ENCODE assay signal across 22 cellular contexts in the genomic region with DNA sequence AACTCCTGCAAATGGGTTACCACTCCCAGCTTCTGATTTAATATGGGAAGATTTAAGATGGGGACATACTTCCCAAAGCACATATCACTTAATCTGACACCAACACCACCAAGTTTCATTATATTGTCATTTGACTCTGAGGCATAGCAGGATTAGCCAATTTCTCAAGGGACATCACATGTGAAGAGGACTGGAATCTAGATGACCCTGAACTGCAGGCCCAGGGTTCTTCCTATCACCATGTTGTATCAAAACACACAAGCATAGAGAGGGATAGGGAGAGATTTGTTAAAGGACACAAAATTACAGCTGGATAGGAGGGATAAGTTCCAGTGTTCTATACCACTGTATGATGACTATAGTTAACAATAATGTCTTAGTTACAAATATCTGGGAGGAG.
A peak's percentile ranks its signal among the peaks of the same experiment; 100 is the strongest.
DNase-seq lines count a peak whose midpoint lies in the region; ATAC-seq and TF ChIP-seq lines count a peak whose summit lies in the region.
"Had no signal": no experiment of that assay in that cellular context is flagged by ENCODE, and none has a peak within 500 bp of the region (broad histone marks: within the 10 kb centered on the region; RNA-seq: fewer than 3 reads in every experiment).

No MANE protein-coding gene starts in this region.

- no peaks in the 10 kb centered on the region for H3K36me3 Mint-ChIP-seq in activated CD4-positive, alpha-beta T cell treated with anti-CD3 and anti-CD28 coated beads, Interleukin-2, amount 10 ng/mL, durations not matched to agents 7 days and 5 days (ENCODE audit: low read depth)
- no peaks in the 10 kb centered on the region for H3K36me3 Mint-ChIP-seq in brain
- H3K36me3 Mint-ChIP-seq: CD4-positive, CD25-positive, alpha-beta regulatory T cell; CD8-positive, alpha-beta T cell had no signal

- peak overlapping the region; percentile 18 for H2AFZ ChIP-seq in parathyroid adenoma
- H2AFZ ChIP-seq: GM23248 had no signal

- peaks cover 5% of the 10 kb centered on the region for H3K27me3 Mint-ChIP-seq in activated CD4-positive, alpha-beta T cell treated with anti-CD3 and anti-CD28 coated beads, Interleukin-2, amount 10 ng/mL, durations not matched to agents 7 days and 5 days
- H3K27me3 Mint-ChIP-seq in brain, result peaks cover 3% of the 10 kb centered on the region
- H3K27me3 Mint-ChIP-seq: B cell had no signal

- H3K4me1 ChIP-seq in parathyroid adenoma, result no peaks in the 10 kb centered on the region
- H3K4me1 ChIP-seq: BLaER1 had no signal

- DNase-seq in activated CD4-positive, alpha-beta T cell treated with anti-CD3 and anti-CD28 coated beads, Interleukin-2, amount 10 ng/mL, durations not matched to agents 7 days and 5 days, result no peak
- no peak for DNase-seq in activated CD4-positive, alpha-beta T cell treated with anti-CD3 and anti-CD28 coated beads, Interleukin-2, amount 50 U/mL, for 48 hours
- DNase-seq in MG63, result no peak
- DNase-seq in NCI-H526 treated with DMSO at 0.1 percent for 48 hours (lab: John Stamatoyannopoulos, UW), result no peak
- DNase-seq: Caco-2; CD4-positive, CD25-positive, alpha-beta regulatory T cell; CD8-positive, alpha-beta T cell; DMS 273 treated with DMSO at 0.1 percent for 48 hours; DMS79; EL; GDM1; GM23248; H9 had no signal

- CTCF ChIA-PET in activated CD4-positive, alpha-beta T cell treated with anti-CD3 and anti-CD28 coated beads, Interleukin-2, amount 10 ng/mL, durations not matched to agents 7 days and 5 days (lab: Charles Lee), result no interaction called here

- H3K9me3 Mint-ChIP-seq in activated CD4-positive, alpha-beta T cell treated with anti-CD3 and anti-CD28 coated beads, Interleukin-2, amount 10 ng/mL, durations not matched to agents 7 days and 5 days, result no peaks in the 10 kb centered on the region
- no peaks in the 10 kb centered on the region for H3K9me3 Mint-ChIP-seq in brain
- H3K9me3 Mint-ChIP-seq: CD8-positive, alpha-beta T cell; H9 had no signal

- no peak overlapping the region for H3K4me3 Mint-ChIP-seq in activated CD4-positive, alpha-beta T cell treated with anti-CD3 and anti-CD28 coated beads, Interleukin-2, amount 10 ng/mL, durations not matched to agents 7 days and 5 days
- no peak overlapping the region for H3K4me3 Mint-ChIP-seq in brain
- H3K4me3 Mint-ChIP-seq: B cell; CD4-positive, CD25-positive, alpha-beta regulatory T cell; CD8-positive, alpha-beta T cell; H9 had no signal

- ATAC-seq in HG03439 (IDR thresholded peaks at IDR 0.05; ENCODE audit: unreplicated experiment), result no peak
- ATAC-seq: CD8-positive, alpha-beta T cell; GM12878; HCT116 had no signal

- H3K27me3 ChIP-seq in parathyroid adenoma (ENCODE audit: control insufficient read depth, insufficient read depth, low read length), result no peaks in the 10 kb centered on the region
- 0 out of 2 replicates have a peak, but pooled peaks cover 4% of the 10 kb centered on the region for H3K27me3 ChIP-seq in MG63
- H3K27me3 ChIP-seq: BLaER1 had no signal

- H3K79me2 ChIP-seq in parathyroid adenoma, result no peaks in the 10 kb centered on the region

- peak overlapping the region; percentile 33 for H3K27ac Mint-ChIP-seq in activated CD4-positive, alpha-beta T cell treated with anti-CD3 and anti-CD28 coated beads, Interleukin-2, amount 10 ng/mL, durations not matched to agents 7 days and 5 days
- peak overlapping the region in 3 of 5 experiments; percentile 23 to 60 (median 29) for H3K27ac Mint-ChIP-seq in brain
- H3K27ac Mint-ChIP-seq: B cell; CD4-positive, CD25-positive, alpha-beta regulatory T cell; CD8-positive, alpha-beta T cell; H9 had no signal

- no peak overlapping the region for H3K9ac ChIP-seq in parathyroid adenoma
- H3K9ac ChIP-seq: BLaER1, GM23248 had no signal

- no peak overlapping the region for H3K4me3 ChIP-seq in parathyroid adenoma (ENCODE audit: low read depth, low read length)
- H3K4me3 ChIP-seq in MG63, result no peak overlapping the region
- H3K4me3 ChIP-seq: BLaER1, GM12878, GM23248 had no signal

- H3K4me1 Mint-ChIP-seq in activated CD4-positive, alpha-beta T cell treated with anti-CD3 and anti-CD28 coated beads, Interleukin-2, amount 10 ng/mL, durations not matched to agents 7 days and 5 days, result no peaks in the 10 kb centered on the region
- peaks cover 16% of the 10 kb centered on the region for H3K4me1 Mint-ChIP-seq in brain
- H3K4me1 Mint-ChIP-seq: B cell; CD4-positive, CD25-positive, alpha-beta regulatory T cell had no signal

- H3K27ac ChIP-seq in parathyroid adenoma, result no peak overlapping the region
- H3K27ac ChIP-seq: 22Rv1, BLaER1, C4-2B, GM23248 had no signal

- no peaks in the 10 kb centered on the region for H3K36me3 ChIP-seq in parathyroid adenoma (ENCODE audit: control insufficient read depth, insufficient read depth, low read length)
- no peaks in the 10 kb centered on the region for H3K36me3 ChIP-seq in MG63
- H3K36me3 ChIP-seq: BLaER1 had no signal

- POLR2A ChIA-PET in activated CD4-positive, alpha-beta T cell treated with anti-CD3 and anti-CD28 coated beads, Interleukin-2, amount 10 ng/mL, durations not matched to agents 7 days and 5 days (lab: Charles Lee), result no interaction called here

- H3K9me3 ChIP-seq in parathyroid adenoma (ENCODE audit: control insufficient read depth, low read length) (no peaks in the 10 kb centered on the region), MG63 (no peaks in the 10 kb centered on the region)
- H3K9me3 ChIP-seq: BLaER1, Caco-2 had no signal

- no peak overlapping the region for H3K4me2 ChIP-seq in parathyroid adenoma (ENCODE audit: low read length)
- H3K4me2 ChIP-seq: BLaER1 had no signal

- TF ChIP-seq CTCF in brain (conservative IDR thresholded peaks at IDR 0.05) (no peak), parathyroid adenoma (IDR thresholded peaks at IDR 0.05) (no peak)
